29 cellular contexts compared by ENCODE assay signal in genomic region chr15:72166716-72167417, GRCh38. TPM values are rescaled to one million over a fixed set of nuclear protein-coding genes. Genes with fewer than 3 reads are reported as not detected.
"Had no signal": no experiment of that assay in that cellular context is flagged by ENCODE, and none has a peak within 500 bp of the region (broad histone marks: within the 10 kb centered on the region; RNA-seq: fewer than 3 reads in every experiment).

No MANE protein-coding gene starts in this region.

- H3K4me1 ChIP-seq: adrenal gland, body of pancreas had no signal

- H3K27me3 Mint-ChIP-seq: activated CD4-positive, alpha-beta memory T cell treated with anti-CD3 and anti-CD28 coated beads, Interleukin-2, amount 10 ng/mL, durations not matched to agents 7 days and 5 days; activated T-cell treated with anti-CD3 and anti-CD28 coated beads, Interleukin-2, amount 50 U/mL, for 24 hours had no signal

- ATAC-seq: activated naive CD4-positive, alpha-beta T cell treated with anti-CD3 and anti-CD28 coated beads, Interleukin-2, amount 50 U/mL, for 72 hours; body of pancreas; PC-3 had no signal

- H3K9me3 ChIP-seq: adrenal gland, body of pancreas had no signal

- DNase-seq: activated CD4-positive, alpha-beta memory T cell treated with anti-CD3 and anti-CD28 coated beads, Interleukin-2, amount 10 ng/mL, durations not matched to agents 7 days and 5 days; activated CD4-positive, alpha-beta T cell treated with anti-CD3 and anti-CD28 coated beads for 1 hour; activated CD4-positive, alpha-beta T cell treated with anti-CD3 and anti-CD28 coated beads for 48 hours; activated CD4-positive, CD25-positive, alpha-beta regulatory T cell; activated gamma-delta T cell treated with Interleukin-2 at 50 U/mL for 16 hours; activated naive CD4-positive, alpha-beta T cell treated with anti-CD3 and anti-CD28 coated beads for 36 hours; activated T-cell treated with anti-CD3 and anti-CD28 coated beads, Interleukin-2, amount 50 U/mL, for 24 hours; adrenal gland; body of pancreas; central memory CD4-positive, alpha-beta T cell; NCI-H1092 treated with DMSO at 0.1 percent for 48 hours; NCI-H1417; NCI-H146; NCI-H187; NCI-H2029 treated with DMSO at 0.1 percent for 48 hours; NCI-H2107; NCI-H2171; NCI-H510A; NCI-H526; NCI-H748 treated with DMSO at 0.1 percent for 48 hours; NK-92 treated with Interleukin-12 subunit alpha and Interleukin-12 subunit beta, amount 100 ng/mL, for 24 hours; PC-3; Right ventricle myocardium superior; SW 1271; T-helper 1 cell; T-helper 2 cell; T-helper 9 cell; WERI-Rb-1 had no signal

- H3K4me3 Mint-ChIP-seq: activated CD4-positive, alpha-beta memory T cell treated with anti-CD3 and anti-CD28 coated beads, Interleukin-2, amount 10 ng/mL, durations not matched to agents 7 days and 5 days; activated naive CD4-positive, alpha-beta T cell treated with anti-CD3 and anti-CD28 coated beads for 36 hours; activated T-cell treated with anti-CD3 and anti-CD28 coated beads, Interleukin-2, amount 50 U/mL, for 24 hours had no signal

- H3K27ac ChIP-seq: adrenal gland, body of pancreas, WERI-Rb-1 had no signal

- H3K27me3 ChIP-seq: adrenal gland, body of pancreas had no signal

- H3K4me3 ChIP-seq: adrenal gland, body of pancreas had no signal

- H3K27ac Mint-ChIP-seq: activated CD4-positive, alpha-beta memory T cell treated with anti-CD3 and anti-CD28 coated beads, Interleukin-2, amount 10 ng/mL, durations not matched to agents 7 days and 5 days; activated naive CD4-positive, alpha-beta T cell treated with anti-CD3 and anti-CD28 coated beads for 36 hours; activated T-cell treated with anti-CD3 and anti-CD28 coated beads, Interleukin-2, amount 50 U/mL, for 24 hours had no signal

- H3K9me3 Mint-ChIP-seq: activated CD4-positive, alpha-beta memory T cell treated with anti-CD3 and anti-CD28 coated beads, Interleukin-2, amount 10 ng/mL, durations not matched to agents 7 days and 5 days; activated naive CD4-positive, alpha-beta T cell treated with anti-CD3 and anti-CD28 coated beads for 36 hours; activated naive CD4-positive, alpha-beta T cell treated with anti-CD3 and anti-CD28 coated beads, Interleukin-2, amount 50 U/mL, for 72 hours; activated T-cell treated with anti-CD3 and anti-CD28 coated beads, Interleukin-2, amount 50 U/mL, for 24 hours had no signal

- H3K36me3 ChIP-seq: adrenal gland, WERI-Rb-1 had no signal

- H3K36me3 Mint-ChIP-seq: activated naive CD4-positive, alpha-beta T cell treated with anti-CD3 and anti-CD28 coated beads, Interleukin-2, amount 50 U/mL, for 72 hours had no signal

RNA-seq across cellular contexts. Expression of gene GRAMD2A, which starts 30.7 kb away (rescaled TPM):
- total RNA-seq: activated CD4-positive, alpha-beta memory T cell treated with anti-CD3 and anti-CD28 coated beads, Interleukin-2, amount 10 ng/mL, durations not matched to agents 7 days and 5 days; activated naive CD4-positive, alpha-beta T cell treated with anti-CD3 and anti-CD28 coated beads for 36 hours; activated naive CD4-positive, alpha-beta T cell treated with anti-CD3 and anti-CD28 coated beads, Interleukin-2, amount 50 U/mL, for 72 hours; Right ventricle myocardium superior had no signal
